In the genomic region with DNA sequence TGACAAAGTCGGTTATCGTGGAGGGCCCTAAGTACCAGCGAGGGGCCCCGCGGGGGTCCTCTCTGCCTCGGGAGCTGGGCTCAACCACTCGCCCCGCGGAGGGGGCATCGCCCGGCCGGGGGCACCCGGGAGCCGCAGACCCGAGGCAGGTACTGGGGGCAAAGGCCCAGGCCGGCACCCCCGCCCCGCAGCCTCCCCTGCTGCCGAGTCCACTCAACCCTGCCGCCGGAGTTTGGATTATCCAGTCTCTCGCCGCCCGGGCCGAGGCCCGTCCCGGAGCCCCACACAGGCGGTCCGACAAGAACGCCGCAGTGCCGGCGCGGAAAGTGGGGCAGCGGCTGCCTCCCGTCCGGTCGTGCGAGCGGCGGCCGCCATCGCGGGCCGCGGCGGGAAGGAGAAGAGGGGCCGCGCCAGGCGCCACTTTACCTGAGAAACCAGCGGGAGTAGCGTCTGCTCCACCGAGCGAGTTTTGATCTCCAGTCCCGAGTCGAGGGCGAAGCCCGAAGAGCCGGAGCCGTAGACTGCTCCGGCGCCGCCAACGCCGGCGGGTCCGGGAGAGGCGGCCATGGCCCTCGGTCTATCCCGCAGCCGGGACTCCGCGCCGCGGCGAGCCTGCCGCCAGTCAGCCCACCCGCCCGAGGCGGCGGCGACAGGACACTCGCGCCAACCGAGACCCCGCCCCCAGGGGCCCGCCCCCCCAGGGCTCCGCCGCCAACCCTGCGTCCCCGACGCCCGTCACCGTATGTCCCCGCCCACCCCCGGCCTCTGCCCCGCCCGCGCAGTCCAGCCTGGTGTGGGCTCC, we compare ENCODE assay signal across 1 cellular context.
TF ChIP-seq lines count a peak whose summit lies in the region.

A gene with protein sequence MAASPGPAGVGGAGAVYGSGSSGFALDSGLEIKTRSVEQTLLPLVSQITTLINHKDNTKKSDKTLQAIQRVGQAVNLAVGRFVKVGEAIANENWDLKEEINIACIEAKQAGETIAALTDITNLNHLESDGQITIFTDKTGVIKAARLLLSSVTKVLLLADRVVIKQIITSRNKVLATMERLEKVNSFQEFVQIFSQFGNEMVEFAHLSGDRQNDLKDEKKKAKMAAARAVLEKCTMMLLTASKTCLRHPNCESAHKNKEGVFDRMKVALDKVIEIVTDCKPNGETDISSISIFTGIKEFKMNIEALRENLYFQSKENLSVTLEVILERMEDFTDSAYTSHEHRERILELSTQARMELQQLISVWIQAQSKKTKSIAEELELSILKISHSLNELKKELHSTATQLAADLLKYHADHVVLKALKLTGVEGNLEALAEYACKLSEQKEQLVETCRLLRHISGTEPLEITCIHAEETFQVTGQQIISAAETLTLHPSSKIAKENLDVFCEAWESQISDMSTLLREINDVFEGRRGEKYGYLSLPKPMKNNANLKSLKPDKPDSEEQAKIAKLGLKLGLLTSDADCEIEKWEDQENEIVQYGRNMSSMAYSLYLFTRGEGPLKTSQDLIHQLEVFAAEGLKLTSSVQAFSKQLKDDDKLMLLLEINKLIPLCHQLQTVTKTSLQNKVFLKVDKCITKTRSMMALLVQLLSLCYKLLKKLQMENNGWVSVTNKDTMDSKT (minus strand): TSS at position 624 of the 802 bp plus-strand sequence. CDS start 57 bp downstream, at position 567.

TF ChIP-seq in HCT116, 20 proteins besides CTCF, POLR2A, EP300 and RAD21 (continued from another document):
- TF ChIP-seq ZBTB33 (IDR thresholded peaks at IDR 0.05; ENCODE audit: extremely low read depth, insufficient replicate concordance, low read length) (no peak), ZFX (IDR thresholded peaks at IDR 0.05) (peak; percentile 84), TCF7L2 (IDR thresholded peaks at IDR 0.05; ENCODE audit: borderline replicate concordance, extremely low read depth, insufficient read depth, insufficient read length) (no peak), CEBPB (IDR thresholded peaks at IDR 0.05; ENCODE audit: low read depth) (no peak), EZH2 (IDR thresholded peaks at IDR 0.05) (no peak), ELF1 (IDR thresholded peaks at IDR 0.05; ENCODE audit: borderline replicate concordance, low read depth) (no peak), YY1 (IDR thresholded peaks at IDR 0.05; ENCODE audit: extremely low read depth, insufficient replicate concordance, low read depth, low read length) (peak; percentile 5), SP1 (IDR thresholded peaks at IDR 0.05; ENCODE audit: low read depth) (no peak), ZNF274 (IDR thresholded peaks at IDR 0.05; ENCODE audit: low read depth, low read length) (no peak), SRF (IDR thresholded peaks at IDR 0.05; ENCODE audit: low read depth) (no peak), EGR1 (IDR thresholded peaks at IDR 0.05; ENCODE audit: low read depth) (0 out of 2 replicates have a peak, but pooled peaks have one; percentile 64), FOSL1 (IDR thresholded peaks at IDR 0.05; ENCODE audit: low read depth) (no peak), JUND (IDR thresholded peaks at IDR 0.05) (no peak)
- TF ChIP-seq, protein P1, sequence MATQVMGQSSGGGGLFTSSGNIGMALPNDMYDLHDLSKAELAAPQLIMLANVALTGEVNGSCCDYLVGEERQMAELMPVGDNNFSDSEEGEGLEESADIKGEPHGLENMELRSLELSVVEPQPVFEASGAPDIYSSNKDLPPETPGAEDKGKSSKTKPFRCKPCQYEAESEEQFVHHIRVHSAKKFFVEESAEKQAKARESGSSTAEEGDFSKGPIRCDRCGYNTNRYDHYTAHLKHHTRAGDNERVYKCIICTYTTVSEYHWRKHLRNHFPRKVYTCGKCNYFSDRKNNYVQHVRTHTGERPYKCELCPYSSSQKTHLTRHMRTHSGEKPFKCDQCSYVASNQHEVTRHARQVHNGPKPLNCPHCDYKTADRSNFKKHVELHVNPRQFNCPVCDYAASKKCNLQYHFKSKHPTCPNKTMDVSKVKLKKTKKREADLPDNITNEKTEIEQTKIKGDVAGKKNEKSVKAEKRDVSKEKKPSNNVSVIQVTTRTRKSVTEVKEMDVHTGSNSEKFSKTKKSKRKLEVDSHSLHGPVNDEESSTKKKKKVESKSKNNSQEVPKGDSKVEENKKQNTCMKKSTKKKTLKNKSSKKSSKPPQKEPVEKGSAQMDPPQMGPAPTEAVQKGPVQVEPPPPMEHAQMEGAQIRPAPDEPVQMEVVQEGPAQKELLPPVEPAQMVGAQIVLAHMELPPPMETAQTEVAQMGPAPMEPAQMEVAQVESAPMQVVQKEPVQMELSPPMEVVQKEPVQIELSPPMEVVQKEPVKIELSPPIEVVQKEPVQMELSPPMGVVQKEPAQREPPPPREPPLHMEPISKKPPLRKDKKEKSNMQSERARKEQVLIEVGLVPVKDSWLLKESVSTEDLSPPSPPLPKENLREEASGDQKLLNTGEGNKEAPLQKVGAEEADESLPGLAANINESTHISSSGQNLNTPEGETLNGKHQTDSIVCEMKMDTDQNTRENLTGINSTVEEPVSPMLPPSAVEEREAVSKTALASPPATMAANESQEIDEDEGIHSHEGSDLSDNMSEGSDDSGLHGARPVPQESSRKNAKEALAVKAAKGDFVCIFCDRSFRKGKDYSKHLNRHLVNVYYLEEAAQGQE (IDR thresholded peaks at IDR 0.05; ENCODE audit: low read depth), result no peak
